In the genomic region with DNA sequence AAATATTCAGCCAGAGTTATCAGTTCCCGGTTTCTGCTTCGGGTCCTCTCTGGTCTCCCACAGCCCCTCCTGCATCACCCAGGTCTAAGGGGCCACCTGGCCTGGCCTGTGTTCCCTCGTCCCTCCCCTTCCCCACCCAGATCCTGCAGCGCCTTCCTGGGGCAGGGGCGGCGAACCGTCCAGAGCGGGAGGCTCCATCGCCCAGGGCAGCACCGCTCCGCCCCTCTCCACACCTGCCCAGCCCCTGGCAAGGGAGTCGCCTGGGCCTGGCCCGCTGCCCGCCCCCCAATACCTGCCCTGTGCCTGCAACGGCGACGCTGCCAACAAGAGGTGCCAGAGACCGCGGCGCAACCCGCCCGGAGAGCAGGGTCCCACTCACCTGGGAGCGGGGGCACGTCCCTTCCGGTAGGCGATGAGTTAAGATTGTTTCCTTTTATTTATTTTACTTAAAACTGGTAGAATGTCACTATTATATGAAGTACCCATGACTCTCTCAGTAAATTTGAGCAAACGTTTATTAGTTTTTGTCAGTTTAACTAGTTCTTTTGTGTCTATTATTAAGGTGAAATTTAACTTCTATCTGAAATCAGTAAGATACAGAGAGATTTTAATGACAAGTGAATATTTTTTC, we compare ENCODE assay signal across 7 cellular contexts.
DNase-seq lines count a peak whose midpoint lies in the region; ATAC-seq, FAIRE-seq and TF ChIP-seq lines count a peak whose summit lies in the region.
"Not testable (repeated sequence)": the region's sequence is repeated elsewhere in the genome, so short reads cannot be mapped to it uniquely, and the experiment has no call there.

No MANE protein-coding gene starts in this region.

- not testable (repeated sequence) for H3K4ac ChIP-seq in mesendoderm (ENCODE audit: low read depth, low read length)

- WGBS in mesendoderm (ENCODE audit: extremely low coverage, insufficient coverage, low lambda C conversion rate) = no CpG with 5 or more reads among the region's 27 CpGs
- 18 to 31% (median 28%) methylated on average over 24 to 27 of the region's 27 CpGs for WGBS in spleen, 5 donors

- ATAC-seq in GM23338 = peak; percentile 78
- not testable (repeated sequence) for ATAC-seq in Right ventricle myocardium superior (ENCODE audit: poor library complexity)

- H3F3A ChIP-seq in GM23338 (replicated peaks; ENCODE audit: low read depth) = not testable (repeated sequence)

- FAIRE-seq in endometrium (lab: Jason Lieb, UNC) = peak; percentile 29

- not testable (repeated sequence) for H3K4me1 ChIP-seq in GM23338 (ENCODE audit: insufficient read depth); breast epithelium; mesendoderm (ENCODE audit: control insufficient read depth, low read depth, low read length); spleen

- not testable (repeated sequence) for H3K36me3 ChIP-seq in GM23338 (ENCODE audit: insufficient read depth); breast epithelium; mesendoderm (ENCODE audit: control insufficient read depth, insufficient read depth, low read length)
- H3K36me3 ChIP-seq in spleen = peaks cover 0 to 15% (median 0%) of the 10 kb centered on the region in 6 donors

- H3K56ac ChIP-seq in mesendoderm (ENCODE audit: low read length) = not testable (repeated sequence)

- not testable (repeated sequence) for H2AK5ac ChIP-seq in mesendoderm (ENCODE audit: low read length)

- not testable (repeated sequence) for H2BK5ac ChIP-seq in mesendoderm (ENCODE audit: low read length)

- not testable (repeated sequence) for H3K23ac ChIP-seq in mesendoderm (ENCODE audit: low read length)

- not testable (repeated sequence) for H2AFZ ChIP-seq in GM23338

- H3K4me3 ChIP-seq in GM23338; mesendoderm (ENCODE audit: low read length): not testable (repeated sequence)
- peak overlapping the region in 2 of 3 donors; percentile 28 to 51 for H3K4me3 ChIP-seq in breast epithelium
- H3K4me3 ChIP-seq in spleen = peak overlapping the region in 4 of 8 donors; percentile 2 to 42 (median 18)

- H3K79me2 ChIP-seq in GM23338 (replicated peaks; ENCODE audit: insufficient read depth); mesendoderm (ENCODE audit: control insufficient read depth, insufficient read depth, low read length): not testable (repeated sequence)

- H3K4me2 ChIP-seq in GM23338 = 0 out of 2 replicates have a peak overlapping the region, but pooled peaks have one; percentile 32
- not testable (repeated sequence) for H3K4me2 ChIP-seq in mesendoderm (ENCODE audit: low read length)

- peak; percentile 22 for DNase-seq in GM23338 (ENCODE audit: low spot score)
- DNase-seq in breast epithelium (ENCODE audit: low spot score in 2 of 2) = not testable (repeated sequence)
- DNase-seq in Right ventricle myocardium superior = peak; percentile 36
- peak; percentile 69 for DNase-seq in islet precursor cell
- peak; percentile 4 for DNase-seq in mesendoderm
- peak; percentile 82 for DNase-seq in spleen

- not testable (repeated sequence) for H3K36me3 Mint-ChIP-seq in GM23338 (ENCODE audit: low read depth)

- H3K9ac ChIP-seq in mesendoderm (ENCODE audit: low read length) = not testable (repeated sequence)

- not testable (repeated sequence) for TF ChIP-seq POLR2A in breast epithelium (IDR thresholded peaks at IDR 0.05); spleen (IDR thresholded peaks at IDR 0.05)

- not testable (repeated sequence) for H3K9me3 Mint-ChIP-seq in GM23338

- H3K4me3 Mint-ChIP-seq in GM23338 = not testable (repeated sequence)

- not testable (repeated sequence) for H3K18ac ChIP-seq in mesendoderm (ENCODE audit: low read length)

- H3K27me3 ChIP-seq in GM23338 (ENCODE audit: insufficient read depth) = peaks cover 80% of the 10 kb centered on the region
- H3K27me3 ChIP-seq in breast epithelium; mesendoderm (ENCODE audit: insufficient read depth, low read length, poor library complexity): not testable (repeated sequence)
- H3K27me3 ChIP-seq in spleen (replicated peaks in 1 of 7) = peaks cover 0 to 39% (median 11%) of the 10 kb centered on the region in 7 donors

- not testable (repeated sequence) for H3K27ac Mint-ChIP-seq in GM23338

- H3K79me1 ChIP-seq in mesendoderm (ENCODE audit: low read length) = not testable (repeated sequence)

- H4K8ac ChIP-seq in mesendoderm (ENCODE audit: low read depth, low read length) = not testable (repeated sequence)

- H4K20me1 ChIP-seq in GM23338 (replicated peaks; ENCODE audit: insufficient read depth) = not testable (repeated sequence)

- not testable (repeated sequence) for H3K9me2 ChIP-seq in GM23338 (ENCODE audit: insufficient read depth)

- TF ChIP-seq CTCF in GM23338 (conservative IDR thresholded peaks at IDR 0.05; ENCODE audit: low read depth in 2 of 2); breast epithelium (IDR thresholded peaks at IDR 0.05); spleen (IDR thresholded peaks at IDR 0.05 in 8 of 11, conservative IDR thresholded peaks at IDR 0.05 in 3 of 11): not testable (repeated sequence)

- H4K5ac ChIP-seq in mesendoderm (ENCODE audit: low read length) = not testable (repeated sequence)

- H2BK15ac ChIP-seq in mesendoderm (replicated peaks; ENCODE audit: low read depth) = not testable (repeated sequence)

- not testable (repeated sequence) for H3K4me1 Mint-ChIP-seq in GM23338

- peaks cover 39% of the 10 kb centered on the region for H3K27me3 Mint-ChIP-seq in GM23338 (ENCODE audit: insufficient read depth, low read depth, poor library complexity)

- H3K9me3 ChIP-seq in breast epithelium, spleen: not testable (repeated sequence)

- H2BK120ac ChIP-seq in mesendoderm (ENCODE audit: low read depth, low read length) = not testable (repeated sequence)

- intact Hi-C loops in breast epithelium (cut with DNase I; ENCODE audit: low total_unique reads); Right ventricle myocardium superior (cut with DNase I); spleen (cut with DNase I; ENCODE audit: low total_unique reads): not testable (repeated sequence)

- H3K27ac ChIP-seq in GM23338 (ENCODE audit: low read depth); breast epithelium; mesendoderm (ENCODE audit: low read depth, low read length): not testable (repeated sequence)
- H3K27ac ChIP-seq in spleen = peak overlapping the region in 4 of 8 donors; percentile 34 to 64 (median 58)

TF ChIP-seq in GM23338, 12 proteins besides CTCF, POLR2A, EP300 and RAD21:
- TF ChIP-seq EZH2phosphoT487 (IDR thresholded peaks at IDR 0.05; ENCODE audit: unreplicated experiment) (peak; percentile 57), EZH2 (IDR thresholded peaks at IDR 0.05; ENCODE audit: low read depth, unreplicated experiment) (peak; percentile 86)
